Comparison of ENCODE assay signal across 24 cellular contexts in genomic region chr17:73856585-73856984, GRCh38.
DNase-seq lines count a peak whose midpoint lies in the region; ATAC-seq and TF ChIP-seq lines count a peak whose summit lies in the region.
"Had no signal": no experiment of that assay in that cellular context is flagged by ENCODE, and none has a peak within 500 bp of the region (broad histone marks: within the 10 kb centered on the region; RNA-seq: fewer than 3 reads in every experiment).

No MANE protein-coding gene starts in this region.

- H3K9me3 Mint-ChIP-seq in neural progenitor cell: peaks cover 18% of the 10 kb centered on the region
- peaks cover 6 to 9% of the 10 kb centered on the region in 2 donors for H3K9me3 Mint-ChIP-seq in activated T-cell treated with anti-CD3 and anti-CD28 coated beads, Interleukin-2, amount 50 U/mL, for 72 hours

- no peaks in the 10 kb centered on the region for H3K36me3 ChIP-seq in BLaER1 treated with 17β-estradiol and CSF1 and Interleukin-3, amounts not matched to agents 10 nM and 100 nM
- H3K36me3 ChIP-seq in WERI-Rb-1 (no peaks in the 10 kb centered on the region), neural progenitor cell (no peaks in the 10 kb centered on the region)
- H3K36me3 ChIP-seq: HAP-1 had no signal

- DNase-seq in Ammon's horn (ENCODE audit: low spot score): peak; percentile 45
- DNase-seq in WERI-Rb-1: peak; percentile 63
- DNase-seq in neural progenitor cell (ENCODE audit: low spot score): no peak
- no peak for DNase-seq in NOMO-1 (lab: John Stamatoyannopoulos, UW; ENCODE audit: unreplicated experiment in 2 of 2)
- DNase-seq in HEK293T (ENCODE audit: extremely low spot score): no peak
- no peak for DNase-seq in activated T-cell treated with anti-CD3 and anti-CD28 coated beads, Interleukin-2, amount 50 U/mL, for 72 hours
- DNase-seq: AML-193, Calu3, GOT3, NCI-H1092 treated with DMSO at 0.1 percent for 48 hours, NCI-H1436, NCI-H187, NCI-H2081 treated with DMSO at 0.1 percent for 48 hours, NCI-H774, SIG-M5, T-helper 17 cell had no signal

- peaks cover 15 to 37% (median 30%) of the 10 kb centered on the region in 11 experiments; a peak in 21 of 22 replicates for H3K9me3 ChIP-seq in BLaER1 treated with 17β-estradiol and CSF1 and Interleukin-3, amounts not matched to agents 10 nM and 100 nM (replicated peaks in 1 of 11)
- H3K9me3 ChIP-seq in WERI-Rb-1 (ENCODE audit: severe bottlenecking) (peaks cover 26% of the 10 kb centered on the region), neural progenitor cell (ENCODE audit: low read depth) (no peaks in the 10 kb centered on the region)
- H3K9me3 ChIP-seq: HAP-1 had no signal

- no peaks in the 10 kb centered on the region for H3K79me2 ChIP-seq in neural progenitor cell (ENCODE audit: low read depth)

- H3K27me3 Mint-ChIP-seq in neural progenitor cell (ENCODE audit: insufficient read depth, low read depth): peaks cover 11% of the 10 kb centered on the region
- H3K27me3 Mint-ChIP-seq in activated T-cell treated with anti-CD3 and anti-CD28 coated beads, Interleukin-2, amount 50 U/mL, for 72 hours (ENCODE audit: low read depth): no peaks in the 10 kb centered on the region
- H3K27me3 Mint-ChIP-seq: T-helper 17 cell had no signal

- no peak for ATAC-seq in HG02840 (IDR thresholded peaks at IDR 0.05; ENCODE audit: low FRiP score, unreplicated experiment)
- ATAC-seq in activated T-cell treated with anti-CD3 and anti-CD28 coated beads, Interleukin-2, amount 50 U/mL, for 72 hours (replicated peaks in 1 of 2): no peak
- ATAC-seq: A549, Panc1, T-helper 17 cell had no signal

- H3K27me3 ChIP-seq in BLaER1 treated with 17β-estradiol and CSF1 and Interleukin-3, amounts not matched to agents 10 nM and 100 nM: no peaks in the 10 kb centered on the region
- H3K27me3 ChIP-seq in WERI-Rb-1 (ENCODE audit: insufficient read depth, low read depth, severe bottlenecking) (no peaks in the 10 kb centered on the region), neural progenitor cell (no peaks in the 10 kb centered on the region)

- no peak overlapping the region for H2AFZ ChIP-seq in neural progenitor cell (replicated peaks)

- peaks cover 11 to 22% (median 15%) of the 10 kb centered on the region in 10 experiments for H3K4me1 ChIP-seq in BLaER1 treated with 17β-estradiol and CSF1 and Interleukin-3, amounts not matched to agents 10 nM and 100 nM
- H3K4me1 ChIP-seq in neural progenitor cell: no peaks in the 10 kb centered on the region
- H3K4me1 ChIP-seq: A549, HAP-1 had no signal

- no peaks in the 10 kb centered on the region for H3F3A ChIP-seq in neural progenitor cell (ENCODE audit: low read depth)

- no peak overlapping the region for H3K4me3 ChIP-seq in BLaER1 treated with 17β-estradiol and CSF1 and Interleukin-3, amounts not matched to agents 10 nM and 100 nM
- H3K4me3 ChIP-seq in WERI-Rb-1 (ENCODE audit: low read depth, low read length) (no peak overlapping the region), neural progenitor cell (no peak overlapping the region)
- H3K4me3 ChIP-seq: A549, HAP-1, SK-N-MC had no signal

- H3K4me1 Mint-ChIP-seq in neural progenitor cell: peaks cover 4% of the 10 kb centered on the region
- H3K4me1 Mint-ChIP-seq in activated T-cell treated with anti-CD3 and anti-CD28 coated beads, Interleukin-2, amount 50 U/mL, for 72 hours (ENCODE audit: low read depth): peaks cover 8% of the 10 kb centered on the region
- H3K4me1 Mint-ChIP-seq: T-helper 17 cell had no signal

- peak overlapping the region; percentile 43 to 81 (median 71) for H3K4me2 ChIP-seq in BLaER1 treated with 17β-estradiol and CSF1 and Interleukin-3, amounts not matched to agents 10 nM and 100 nM
- H3K4me2 ChIP-seq in neural progenitor cell: no peak overlapping the region
- H3K4me2 ChIP-seq: A549 had no signal

- H3K9ac ChIP-seq in BLaER1 treated with 17β-estradiol and CSF1 and Interleukin-3, amounts not matched to agents 10 nM and 100 nM: no peak overlapping the region
- no peak overlapping the region for H3K9ac ChIP-seq in neural progenitor cell

- TF ChIP-seq CTCF in WERI-Rb-1 (IDR thresholded peaks at IDR 0.05; ENCODE audit: low read depth, low read length) (no peak), neural progenitor cell (IDR thresholded peaks at IDR 0.05) (no peak)

- POLR2A ChIA-PET in HEK293T (lab: Yijun Ruan, JAX): no interaction called here

- CTCF ChIA-PET in HEK293T (lab: Yijun Ruan, JAX): no interaction called here

- H3K27ac Mint-ChIP-seq in neural progenitor cell: peak overlapping the region; percentile 17
- H3K27ac Mint-ChIP-seq in activated T-cell treated with anti-CD3 and anti-CD28 coated beads, Interleukin-2, amount 50 U/mL, for 72 hours: no peak overlapping the region
- H3K27ac Mint-ChIP-seq: T-helper 17 cell had no signal

- no peak overlapping the region for H3K4me3 Mint-ChIP-seq in neural progenitor cell
- H3K4me3 Mint-ChIP-seq in activated T-cell treated with anti-CD3 and anti-CD28 coated beads, Interleukin-2, amount 50 U/mL, for 72 hours: no peak overlapping the region
- H3K4me3 Mint-ChIP-seq: CD14-positive monocyte, T-helper 17 cell had no signal

- peak overlapping the region in 2 of 11 experiments; percentile 26 to 49; a peak in 2 of 22 replicates for H3K27ac ChIP-seq in BLaER1 treated with 17β-estradiol and CSF1 and Interleukin-3, amounts not matched to agents 10 nM and 100 nM
- no peak overlapping the region for H3K27ac ChIP-seq in WERI-Rb-1
- no peak overlapping the region for H3K27ac ChIP-seq in neural progenitor cell
- H3K27ac ChIP-seq: A549, HL-60, SK-N-MC had no signal

- H4K20me1 ChIP-seq in BLaER1 treated with 17β-estradiol and CSF1 and Interleukin-3, amounts not matched to agents 10 nM and 100 nM: no peaks in the 10 kb centered on the region
- no peaks in the 10 kb centered on the region for H4K20me1 ChIP-seq in neural progenitor cell (ENCODE audit: low read depth)

- H3K36me3 Mint-ChIP-seq in neural progenitor cell: no peaks in the 10 kb centered on the region
- H3K36me3 Mint-ChIP-seq in activated T-cell treated with anti-CD3 and anti-CD28 coated beads, Interleukin-2, amount 50 U/mL, for 72 hours (ENCODE audit: insufficient read depth in 2 of 2): peaks cover 0 to 3% of the 10 kb centered on the region in 2 donors
- H3K36me3 Mint-ChIP-seq: CD14-positive monocyte had no signal

TF ChIP-seq in HEK293T, 16 proteins besides CTCF, POLR2A, EP300 and RAD21:
- TF ChIP-seq FOXA1 (IDR thresholded peaks at IDR 0.05) (no peak), ARNT (IDR thresholded peaks at IDR 0.05) (no peak), SUZ12 (IDR thresholded peaks at IDR 0.05) (no peak), ZNF384 (IDR thresholded peaks at IDR 0.05) (no peak), BHLHE40 (IDR thresholded peaks at IDR 0.05; ENCODE audit: borderline replicate concordance) (no peak), SP1 (IDR thresholded peaks at IDR 0.05) (no peak), L3MBTL2 (conservative IDR thresholded peaks at IDR 0.05) (no peak), PKNOX1 (IDR thresholded peaks at IDR 0.05) (no peak), ELF4 (IDR thresholded peaks at IDR 0.05) (no peak), FOXK2 (IDR thresholded peaks at IDR 0.05) (no peak), NFRKB (IDR thresholded peaks at IDR 0.05) (no peak), FOXM1 (IDR thresholded peaks at IDR 0.05; ENCODE audit: borderline replicate concordance) (no peak), CTBP1 (IDR thresholded peaks at IDR 0.05; ENCODE audit: borderline replicate concordance) (no peak), TARDBP (IDR thresholded peaks at IDR 0.05) (no peak), LEF1 (IDR thresholded peaks at IDR 0.05; ENCODE audit: borderline replicate concordance) (no peak), HDGF (IDR thresholded peaks at IDR 0.05; ENCODE audit: borderline replicate concordance) (no peak)
TF ChIP-seq in HEK293T: peak in this region for 0.

Comparison
In these comparisons a context has a peak if more than half of its experiments do, and no peak if none do; other contexts are left out.
1. DNase-seq: peak in Ammon's horn (single experiment) and WERI-Rb-1 (single experiment); none in neural progenitor cell (single experiment), NOMO-1 (0 of 2), HEK293T (single experiment) and activated T-cell treated with anti-CD3 and anti-CD28 coated beads, Interleukin-2, amount 50 U/mL, for 72 hours (0 of 2).